In genomic region chr5:84729326-84729725, GRCh38 we compare ENCODE assay signal across 18 cellular contexts.
DNase-seq lines count a peak whose midpoint lies in the region; ATAC-seq and TF ChIP-seq lines count a peak whose summit lies in the region.
"Had no signal": no experiment of that assay in that cellular context is flagged by ENCODE, and none has a peak within 500 bp of the region (broad histone marks: within the 10 kb centered on the region; RNA-seq: fewer than 3 reads in every experiment).

No MANE protein-coding gene starts in this region.

- no peak for ATAC-seq in GM18505 (IDR thresholded peaks at IDR 0.05; ENCODE audit: unreplicated experiment)
- ATAC-seq: left colon had no signal

- TF ChIP-seq POLR2A in GM18505 (IDR thresholded peaks at IDR 0.05; ENCODE audit: borderline replicate concordance, extremely low read depth, insufficient read depth, insufficient read length) = no peak

- peak overlapping the region; percentile 16 for H3K27ac ChIP-seq in angular gyrus (ENCODE audit: low read depth, low read length)
- H3K27ac ChIP-seq: 22Rv1, epithelial cell of prostate, suprapubic skin had no signal

- DNase-seq in NCI-H82 (lab: John Stamatoyannopoulos, UW) = peak; percentile 2
- no peak for DNase-seq in NCI-H82 treated with DMSO at 0.1 percent for 48 hours (lab: John Stamatoyannopoulos, UW; ENCODE audit: unreplicated experiment)
- DNase-seq in glomerular visceral epithelial cell (ENCODE audit: extremely low spot score) = peak; percentile 26
- DNase-seq in stromal cell of bone marrow (ENCODE audit: low read depth) = peak; percentile 53
- no peak for DNase-seq in NCI-H748 (lab: John Stamatoyannopoulos, UW; ENCODE audit: unreplicated experiment)
- DNase-seq in GOT3 (lab: John Stamatoyannopoulos, UW) = no peak
- DNase-seq: activated naive CD4-positive, alpha-beta T cell treated with anti-CD3 and anti-CD28 coated beads, Interleukin-2, amount 50 U/mL, for 16 hours; CD4-positive, CD25-positive, alpha-beta regulatory T cell; left colon; naive B cell; NCI-H1930; NCI-H510A treated with DMSO at 0.1 percent for 48 hours; stimulated activated CD4-positive, alpha-beta T cell treated with anti-CD3 and anti-CD28 coated beads, Interleukin-15, amount 100 ng/mL, for 24 hours had no signal

Comparison
In these comparisons a context has a peak if more than half of its experiments do, and no peak if none do; other contexts are left out.
1. DNase-seq: peak in NCI-H82 (single experiment), glomerular visceral epithelial cell (single experiment) and stromal cell of bone marrow (single experiment); none in NCI-H82 treated with DMSO at 0.1 percent for 48 hours (single experiment), NCI-H748 (single experiment) and GOT3 (single experiment).